22 cellular contexts compared by ENCODE assay signal in the genomic region with DNA sequence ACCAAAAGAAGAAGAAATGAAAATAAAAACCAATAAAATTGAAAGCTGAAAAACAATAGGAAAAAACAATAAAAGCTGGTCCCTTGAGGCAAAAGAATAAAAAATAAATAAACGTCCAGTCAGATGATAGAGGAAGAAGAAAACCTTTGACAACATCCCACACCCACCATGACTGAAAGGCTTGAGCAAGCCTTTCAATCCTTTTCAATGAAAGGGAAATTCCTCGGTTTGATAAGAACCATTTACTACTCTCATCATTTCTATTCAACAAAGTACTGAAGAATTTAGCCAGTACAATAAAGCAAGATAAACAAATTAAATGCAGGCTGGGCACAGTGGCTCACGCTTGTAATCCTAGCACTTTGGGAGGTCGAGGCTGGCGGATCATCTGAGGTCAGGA.
"Had no signal": no experiment of that assay in that cellular context is flagged by ENCODE, and none has a peak within 500 bp of the region (broad histone marks: within the 10 kb centered on the region; RNA-seq: fewer than 3 reads in every experiment).

No MANE protein-coding gene starts in this region.

- H3K27me3 Mint-ChIP-seq: progenitor cell of endocrine pancreas, type B pancreatic cell had no signal

- H3K9ac ChIP-seq: neural progenitor cell had no signal

- FAIRE-seq: colon, pancreas, small intestine, urothelium cell line had no signal

- DNase-seq: dermis blood vessel endothelial cell; effector CD4-positive, alpha-beta T cell; gastrocnemius medialis; heart right ventricle; islet precursor cell; natural killer cell; occipital lobe; pancreas; right cardiac atrium; small intestine; stimulated activated CD4-positive, alpha-beta T cell treated with anti-CD3 and anti-CD28 coated beads, Interleukin-12 subunit alpha, Interleukin-12 subunit beta, amount 100 ng/mL, for 4 hours; stimulated activated naive CD4-positive, alpha-beta T cell treated with Interleukin-2 at 50 U/mL for 16 hours; thyroid gland had no signal

- H3K27me3 ChIP-seq: gastrocnemius medialis, heart right ventricle, neural progenitor cell, pancreas, suprapubic skin, thyroid gland had no signal

- H3K27ac ChIP-seq: gastrocnemius medialis, neural progenitor cell, pancreas, suprapubic skin, thyroid gland had no signal

- H3K9me3 ChIP-seq: gastrocnemius medialis, pancreas, thyroid gland had no signal

- H3K4me3 Mint-ChIP-seq: mesothelial cell of epicardium, natural killer cell, neural progenitor cell, type B pancreatic cell had no signal

- H3K4me2 ChIP-seq: neural progenitor cell had no signal

- H2AFZ ChIP-seq: neural progenitor cell had no signal

- H3K4me3 ChIP-seq: gastrocnemius medialis, heart right ventricle, neural progenitor cell, pancreas, suprapubic skin, thyroid gland had no signal

- H3K36me3 ChIP-seq: gastrocnemius medialis, neural progenitor cell, pancreas, suprapubic skin, thyroid gland had no signal

- ATAC-seq: esophagus mucosa, gastrocnemius medialis, heart right ventricle, left lobe of liver, natural killer cell, pancreas, right cardiac atrium had no signal

- H3K9me3 Mint-ChIP-seq: natural killer cell had no signal

- H3K27ac Mint-ChIP-seq: mesothelial cell of epicardium, neural progenitor cell, progenitor cell of endocrine pancreas, type B pancreatic cell had no signal
